Comparison of ENCODE assay signal across 1 cellular context in genomic region chrX:52217494-52218160, GRCh38.
TF ChIP-seq lines count a peak whose summit lies in the region.

No MANE protein-coding gene starts in this region.

TF ChIP-seq in SK-N-SH, 30 proteins besides CTCF, POLR2A, EP300 and RAD21 (continued from another document):
- no peak for TF ChIP-seq USF1 (IDR thresholded peaks at IDR 0.05; ENCODE audit: borderline replicate concordance, low read depth)
- TF ChIP-seq SIN3A (IDR thresholded peaks at IDR 0.05; ENCODE audit: borderline replicate concordance, low read depth, low read length) = no peak
- TF ChIP-seq TEAD4 (IDR thresholded peaks at IDR 0.05; ENCODE audit: borderline replicate concordance, insufficient read depth) = no peak
- TF ChIP-seq RFX5 (IDR thresholded peaks at IDR 0.05; ENCODE audit: low read length) = no peak
- TF ChIP-seq NFIC (IDR thresholded peaks at IDR 0.05; ENCODE audit: borderline replicate concordance) = no peak
- no peak for TF ChIP-seq CHD2 (IDR thresholded peaks at IDR 0.05; ENCODE audit: low read length, partially characterized antibody)
- no peak for TF ChIP-seq MXI1 (IDR thresholded peaks at IDR 0.05; ENCODE audit: low read depth, low read length)
- no peak for TF ChIP-seq TCF12 (IDR thresholded peaks at IDR 0.05)
- TF ChIP-seq YY1 (IDR thresholded peaks at IDR 0.05; ENCODE audit: low read depth) = no peak
- no peak for TF ChIP-seq POLR2AphosphoS5 (IDR thresholded peaks at IDR 0.05; ENCODE audit: low read depth, low read length)
- no peak for TF ChIP-seq RCOR1 (IDR thresholded peaks at IDR 0.05; ENCODE audit: low read length)
TF ChIP-seq in SK-N-SH: peak in this region for 0.
